Comparison of ENCODE assay signal across 3 cellular contexts in the genomic region with DNA sequence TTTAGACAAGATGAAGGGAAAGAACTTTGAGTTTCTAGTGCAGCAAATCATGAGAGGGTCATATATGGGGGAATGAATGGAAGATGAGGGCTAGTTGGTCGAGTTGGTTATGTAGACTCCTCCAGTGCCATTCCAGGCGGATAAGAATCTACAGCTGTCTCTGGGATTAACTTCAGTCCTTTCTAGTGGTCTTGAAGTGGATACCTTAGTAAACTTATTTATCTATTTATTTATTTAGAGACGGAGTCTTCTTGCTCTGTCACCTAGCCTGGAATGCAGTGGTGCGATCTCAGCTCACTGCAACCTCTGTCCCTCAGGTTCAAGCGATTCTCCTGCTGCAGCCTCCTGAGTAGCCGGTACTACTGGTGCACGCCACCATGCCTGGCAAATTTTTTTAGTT.
"Had no signal": no experiment of that assay in that cellular context is flagged by ENCODE, and none has a peak within 500 bp of the region (broad histone marks: within the 10 kb centered on the region; RNA-seq: fewer than 3 reads in every experiment).

No MANE protein-coding gene starts in this region.

- H3K4me3 ChIP-seq: GM12878 had no signal

- DNase-seq: GDM1, GF-D8 had no signal
